13 cellular contexts compared by ENCODE assay signal in genomic region chr1:157201767-157202166, GRCh38.
DNase-seq lines count a peak whose midpoint lies in the region; ATAC-seq and TF ChIP-seq lines count a peak whose summit lies in the region.
"Had no signal": no experiment of that assay in that cellular context is flagged by ENCODE, and none has a peak within 500 bp of the region (broad histone marks: within the 10 kb centered on the region; RNA-seq: fewer than 3 reads in every experiment).

No MANE protein-coding gene starts in this region.

- no peak overlapping the region for H3K27ac ChIP-seq in right atrium auricular region
- H3K27ac ChIP-seq in heart left ventricle: no peak overlapping the region
- H3K27ac ChIP-seq: C4-2B, PC-9 had no signal

- peak; percentile 32 for DNase-seq in right atrium auricular region (ENCODE audit: low spot score)
- no peak for DNase-seq in heart left ventricle
- peak; percentile 22 for DNase-seq in NCI-H2107 (lab: John Stamatoyannopoulos, UW)
- DNase-seq in islet precursor cell: peak; percentile 21
- no peak for DNase-seq in hippocampal formation (lab: John Stamatoyannopoulos, UW)
- DNase-seq in activated gamma-delta T cell treated with Interleukin-2 at 50 U/mL for 16 hours: no peak
- DNase-seq in foreskin melanocyte: no peak
- DNase-seq: DMS 273 treated with DMSO at 0.1 percent for 48 hours, NCI-H2171 treated with DMSO at 0.1 percent for 48 hours, NCI-H524 treated with DMSO at 0.1 percent for 48 hours, PC-9, SW 1271 had no signal

- H3K36me3 ChIP-seq in right atrium auricular region (no peaks in the 10 kb centered on the region), heart left ventricle (no peaks in the 10 kb centered on the region)

- ATAC-seq in heart left ventricle: no peak

- H3K4me3 ChIP-seq in right atrium auricular region: no peak overlapping the region
- H3K4me3 ChIP-seq in heart left ventricle: no peak overlapping the region
- H3K4me3 ChIP-seq: PC-9 had no signal

- H3K9me3 ChIP-seq in right atrium auricular region (no peaks in the 10 kb centered on the region), heart left ventricle (no peaks in the 10 kb centered on the region)

- TF ChIP-seq POLR2A in heart left ventricle (IDR thresholded peaks at IDR 0.05): no peak

- TF ChIP-seq CTCF in right atrium auricular region (IDR thresholded peaks at IDR 0.05) (no peak), heart left ventricle (IDR thresholded peaks at IDR 0.05) (no peak)

- H3K4me1 ChIP-seq in right atrium auricular region (no peaks in the 10 kb centered on the region), heart left ventricle (no peaks in the 10 kb centered on the region)

- intact Hi-C loops in heart left ventricle (cut with DNase I): loop anchor here in 1 of 10 donors (5.0 kb wide), 1 partner anchor 281 kb away; no protein-coding TSS in a partner anchor

- H3K27me3 ChIP-seq in right atrium auricular region (no peaks in the 10 kb centered on the region), heart left ventricle (peaks cover 0 to 28% (median 5%) of the 10 kb centered on the region in 9 donors)

- 70 to 80% (median 73%) methylated on average over 4 of the region's 4 CpGs for WGBS in heart left ventricle, 4 donors

Comparison
In these comparisons a context has a peak if more than half of its experiments do, and no peak if none do; other contexts are left out.
1. DNase-seq: peak in right atrium auricular region (single experiment), NCI-H2107 (single experiment) and islet precursor cell (single experiment); none in heart left ventricle (0 of 5), hippocampal formation (0 of 2), activated gamma-delta T cell treated with Interleukin-2 at 50 U/mL for 16 hours (single experiment) and foreskin melanocyte (single experiment).